In genomic region chr6:33768644-33769120, GRCh38 we compare ENCODE assay signal across 8 cellular contexts. TPM values are rescaled to one million over a fixed set of nuclear protein-coding genes. Genes with fewer than 3 reads are reported as not detected.
DNase-seq lines count a peak whose midpoint lies in the region; ATAC-seq and TF ChIP-seq lines count a peak whose summit lies in the region.

No MANE protein-coding gene starts in this region.

- no peaks in the 10 kb centered on the region for H3K9me3 ChIP-seq in adrenal gland (replicated peaks in 1 of 3)

- intact Hi-C loops in adrenal gland (cut with DNase I): no loop called here
- intact Hi-C loops in left cardiac atrium (cut with DNase I): loop anchor here (5.0 to 10.0 kb wide), 2 partner anchors 256 to 384 kb away; no protein-coding TSS in a partner anchor

- no peaks in the 10 kb centered on the region for H3K27me3 ChIP-seq in adrenal gland

- H3K4me3 ChIP-seq in adrenal gland (no peak overlapping the region), retinal pigment epithelial cell (ENCODE audit: low read length) (no peak overlapping the region)

- no peak overlapping the region for H3K27ac ChIP-seq in adrenal gland

- peak in 1 of 2 donors; percentile 16 for TF ChIP-seq POLR2A in adrenal gland (IDR thresholded peaks at IDR 0.05)

- peaks cover 13 to 24% of the 10 kb centered on the region in 2 donors for H3K4me1 ChIP-seq in adrenal gland (replicated peaks in 1 of 2)

- H3K36me3 ChIP-seq in adrenal gland (replicated peaks in 1 of 2): peaks cover 0 to 19% of the 10 kb centered on the region in 2 donors

- ATAC-seq in left cardiac atrium: peak; percentile 58 to 68
- no peak for ATAC-seq in HG03439 (IDR thresholded peaks at IDR 0.05; ENCODE audit: unreplicated experiment)
- no peak for ATAC-seq in GM21447 (IDR thresholded peaks at IDR 0.05; ENCODE audit: unreplicated experiment)

- TF ChIP-seq CTCF in GM10266 (IDR thresholded peaks at IDR 0.05; ENCODE audit: control insufficient read depth, insufficient read depth, low read depth, missing control alignments): peak; percentile 77
- TF ChIP-seq CTCF in adrenal gland (IDR thresholded peaks at IDR 0.05): peak; percentile 64 to 84 (median 78)
- TF ChIP-seq CTCF in retinal pigment epithelial cell (conservative IDR thresholded peaks at IDR 0.05; ENCODE audit: low read depth, low read length): peak; percentile 92

- DNase-seq in GM10266 (ENCODE audit: extremely low spot score) (peak; percentile 81), M059J (ENCODE audit: low read depth) (peak; percentile 88), SW480 (ENCODE audit: low spot score) (peak; percentile 52), adrenal gland (peak; percentile 82 to 94 (median 91)), left cardiac atrium (peak; percentile 81), retinal pigment epithelial cell (ENCODE audit: low read depth) (no peak)

- WGBS in adrenal gland, 4 donors: 23 to 33% (median 26%) methylated on average over 5 to 7 of the region's 7 CpGs

RNA-seq across cellular contexts. Expression of gene LEMD2, which starts 20.2 kb away (rescaled TPM):
- total RNA-seq in M059J (2014; rRNA removed; shearing (Covaris generic)): 48.2 and 69.2 TPM in 2 replicates
- total RNA-seq in adrenal gland: 10 to 100 TPM; 44.6 to 76.6 (median 58.3) TPM
- 100 to 1,000 TPM in 2 of 3 donors, 10 to 100 TPM in 1; 32.4 to 121 (median 104) TPM for polyA plus RNA-seq in adrenal gland
- 10 to 100 TPM; 26.0 to 33.7 TPM for total RNA-seq in left cardiac atrium

RNA-seq across cellular contexts. Expression of gene IP6K3, which starts 22.0 kb away (rescaled TPM):
- total RNA-seq in M059J (2014; rRNA removed; shearing (Covaris generic)): 0.15 TPM in 1 of 2 replicates, not detected in the other
- total RNA-seq in adrenal gland (1 to 10 TPM in 3 of 8 donors, under 1 TPM in 2, not detected in 3; 0.22 to 1.6 (median 1.1) TPM), left cardiac atrium (10 to 100 TPM; 23.8 to 29.4 TPM)
- under 1 TPM; 0.32 to 0.71 (median 0.44) TPM for polyA plus RNA-seq in adrenal gland

RNA-seq across cellular contexts. Expression of gene MLN, which starts 35.1 kb away (rescaled TPM):
- not detected in 2 replicates for total RNA-seq in M059J (2014; rRNA removed; shearing (Covaris generic))
- total RNA-seq in adrenal gland (not detected), left cardiac atrium (not detected)
- not detected for polyA plus RNA-seq in adrenal gland

RNA-seq across cellular contexts. Expression of gene UQCC2, which starts 57.2 kb away (rescaled TPM):
- 81.0 and 97.6 TPM in 2 replicates for total RNA-seq in M059J (2014; rRNA removed; shearing (Covaris generic))
- total RNA-seq in adrenal gland: 10 to 100 TPM in 7 of 8 donors, 1 to 10 TPM in 1; 7.4 to 89.8 (median 50.8) TPM
- polyA plus RNA-seq in adrenal gland: 100 to 1,000 TPM in 2 of 3 donors, 10 to 100 TPM in 1; 74.9 to 214 (median 168) TPM
- total RNA-seq in left cardiac atrium: 100 to 1,000 TPM; 183 to 203 TPM

Comparison
In these comparisons a context has a peak if more than half of its experiments do, and no peak if none do; other contexts are left out.
1. ATAC-seq: peak in left cardiac atrium (2 of 2); none in HG03439 (single experiment) and GM21447 (single experiment).
2. RNA of gene IP6K3, which starts 22.0 kb away (total RNA-seq): 23.8 to 29.4 TPM in left cardiac atrium; 0.22 to 1.6 TPM in adrenal gland and 0.15 TPM in M059J; every median in the first group is over 4 times any median in the second.
3. intact Hi-C loops: an anchor here in left cardiac atrium (5.0 to 10.0 kb wide); none called in adrenal gland.
4. Peak in every context shown above with its lines, with median percentiles within 50 percentile points of each other: CTCF ChIP-seq.